ENCODE assay signal across 24 cellular contexts in the genomic region with DNA sequence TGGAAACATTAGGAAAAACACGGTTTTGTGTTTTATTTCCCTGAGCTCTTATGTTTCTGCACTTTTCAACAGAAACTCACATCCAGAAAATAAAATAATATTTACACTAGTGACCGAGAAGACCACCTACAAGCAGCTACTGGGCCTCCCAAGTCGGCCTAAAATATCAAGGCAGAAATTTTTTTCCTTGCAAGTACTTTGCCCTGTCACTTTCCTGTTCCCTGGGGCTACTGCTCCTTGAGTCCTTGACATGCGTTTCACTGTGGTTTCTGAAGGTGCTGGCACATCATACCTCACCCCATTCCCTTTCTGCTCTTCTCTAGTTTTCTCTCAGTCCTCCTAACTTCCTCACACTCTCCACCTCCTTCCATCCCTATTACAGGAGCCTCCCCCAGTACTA.
A peak's percentile ranks its signal among the peaks of the same experiment; 100 is the strongest.
DNase-seq lines count a peak whose midpoint lies in the region; ATAC-seq and TF ChIP-seq lines count a peak whose summit lies in the region.
"Had no signal": no experiment of that assay in that cellular context is flagged by ENCODE, and none has a peak within 500 bp of the region (broad histone marks: within the 10 kb centered on the region; RNA-seq: fewer than 3 reads in every experiment).

No MANE protein-coding gene starts in this region.

- no peak for TF ChIP-seq CTCF in Loucy (conservative IDR thresholded peaks at IDR 0.05; ENCODE audit: low read length)
- TF ChIP-seq CTCF in mesothelial cell of epicardium (IDR thresholded peaks at IDR 0.05; ENCODE audit: unreplicated experiment), result no peak

- H2AFZ ChIP-seq in Loucy (ENCODE audit: low read length) (peak overlapping the region; percentile 38; the same call in 1 of the 2 replicates), neuronal stem cell (ENCODE audit: low read length) (peak overlapping the region; percentile 76)
- H2AFZ ChIP-seq: GM23248 had no signal

- no peak overlapping the region for H2BK15ac ChIP-seq in neuronal stem cell (ENCODE audit: low read length)

- H2AK5ac ChIP-seq in neuronal stem cell (ENCODE audit: low read depth, low read length), result no peak overlapping the region

- no peaks in the 10 kb centered on the region for H4K20me1 ChIP-seq in Loucy (ENCODE audit: insufficient read depth, low read length, poor library complexity, severe bottlenecking)

- H3K18ac ChIP-seq in neuronal stem cell (ENCODE audit: low read length), result no peak overlapping the region

- no peak overlapping the region for H2BK120ac ChIP-seq in neuronal stem cell (ENCODE audit: low read depth, low read length)

- DNase-seq in SK-N-MC (ENCODE audit: low read depth, low spot score) (no peak), mesothelial cell of epicardium (ENCODE audit: low spot score in 2 of 2, unreplicated experiment in 2 of 2) (no peak), neuronal stem cell (ENCODE audit: low spot score) (no peak), NCI-H2196 (lab: John Stamatoyannopoulos, UW; ENCODE audit: unreplicated experiment) (no peak), posterior cingulate gyrus (no peak)
- DNase-seq: 8988T, ACHN, Calu3, DMS79 treated with DMSO at 0.1 percent for 48 hours, GM23248, H7, Kasumi-1, MG63, NCI-H2029, NCI-H446 treated with DMSO at 0.1 percent for 48 hours, NCI-H526, NCI-H82, SHP77, SK-N-SH had no signal

- H3K27ac ChIP-seq in SK-N-MC (no peak overlapping the region), neuronal stem cell (replicated peaks; ENCODE audit: low read length) (no peak overlapping the region)
- H3K27ac ChIP-seq: GM23248, RWPE1 had no signal

- H3K9ac ChIP-seq in Loucy (ENCODE audit: low read depth, low read length, poor library complexity, severe bottlenecking) (no peak overlapping the region), SK-N-MC (ENCODE audit: insufficient read length) (no peak overlapping the region), neuronal stem cell (ENCODE audit: low read depth, low read length, poor library complexity) (no peak overlapping the region)
- H3K9ac ChIP-seq: GM23248, SK-N-SH had no signal

- H3K9me3 Mint-ChIP-seq in mesothelial cell of epicardium, result no peaks in the 10 kb centered on the region

- no peak overlapping the region for H3K4ac ChIP-seq in neuronal stem cell (ENCODE audit: low read length)

- H3K27ac Mint-ChIP-seq in mesothelial cell of epicardium, result peak overlapping the region; percentile 35

- H3K36me3 ChIP-seq in Loucy (ENCODE audit: insufficient read depth, low read length) (no peaks in the 10 kb centered on the region), SK-N-MC (ENCODE audit: insufficient read depth, low read length) (no peaks in the 10 kb centered on the region), neuronal stem cell (replicated peaks in 1 of 2; ENCODE audit: control insufficient read depth in 2 of 2, insufficient read depth in 2 of 2, low read length in 2 of 2) (no peaks in the 10 kb centered on the region)
- H3K36me3 ChIP-seq: MG63 had no signal

- H3K27me3 ChIP-seq in Loucy (ENCODE audit: insufficient read depth, low read length, poor library complexity, severe bottlenecking) (no peaks in the 10 kb centered on the region), neuronal stem cell (ENCODE audit: control insufficient read depth in 3 of 3, insufficient read depth in 3 of 3, low read depth in 1 of 3, low read length in 3 of 3) (no peaks in the 10 kb centered on the region)
- H3K27me3 ChIP-seq: MG63 had no signal

- H3K14ac ChIP-seq in neuronal stem cell (ENCODE audit: low read length), result no peak overlapping the region

- H3K79me1 ChIP-seq in neuronal stem cell (ENCODE audit: low read depth, low read length), result no peaks in the 10 kb centered on the region

- no peak overlapping the region for H4K8ac ChIP-seq in neuronal stem cell (ENCODE audit: low read depth, low read length)

- H3K4me1 ChIP-seq in Loucy (ENCODE audit: insufficient read depth, low read length, poor library complexity, severe bottlenecking) (peaks cover 34% of the 10 kb centered on the region), neuronal stem cell (ENCODE audit: control insufficient read depth in 2 of 2, insufficient read depth in 1 of 2, low read depth in 1 of 2, low read length in 2 of 2) (peaks cover 4 to 44% of the 10 kb centered on the region in 2 donors)

- WGBS in neuronal stem cell (ENCODE audit: extremely low coverage in 2 of 2, insufficient read length in 2 of 2, insufficient replicate concordance in 1 of 2), 2 donors, result no CpG with 5 or more reads among the region's 4 CpGs

- no peak for ATAC-seq in GM18909 (IDR thresholded peaks at IDR 0.05; ENCODE audit: poor library complexity, unreplicated experiment)
- ATAC-seq: HepG2, K562 had no signal

- intact Hi-C loops in posterior cingulate gyrus (cut with DNase I), result no loop called here

- H3K9me3 ChIP-seq in Loucy (ENCODE audit: insufficient read depth, low read depth, low read length) (no peaks in the 10 kb centered on the region), SK-N-MC (ENCODE audit: low read depth, low read length) (no peaks in the 10 kb centered on the region), neuronal stem cell (replicated peaks in 1 of 2; ENCODE audit: control insufficient read depth in 2 of 2, insufficient read depth in 1 of 2, low read depth in 1 of 2, low read length in 2 of 2) (peaks cover 0 to 3% of the 10 kb centered on the region in 2 donors)
- H3K9me3 ChIP-seq: MG63, SK-N-SH had no signal

- H3K4me2 ChIP-seq in Loucy (ENCODE audit: low read depth, low read length, poor library complexity, severe bottlenecking) (no peak overlapping the region), neuronal stem cell (ENCODE audit: insufficient read depth, low read length, poor library complexity, severe bottlenecking) (no peak overlapping the region)
- H3K4me2 ChIP-seq: SK-N-SH had no signal

- H3K79me2 ChIP-seq in Loucy (ENCODE audit: insufficient read depth, low read length), result no peaks in the 10 kb centered on the region

- no peak overlapping the region for H4K91ac ChIP-seq in neuronal stem cell (ENCODE audit: low read depth, low read length, poor library complexity)

- H3K36me3 Mint-ChIP-seq in mesothelial cell of epicardium, result peaks cover 7% of the 10 kb centered on the region

- H3K4me3 ChIP-seq in Loucy (ENCODE audit: low read length, poor library complexity, severe bottlenecking), result no peak overlapping the region
- peak overlapping the region; percentile 49; the same call in 1 of the 2 replicates for H3K4me3 ChIP-seq in SK-N-MC
- H3K4me3 ChIP-seq in neuronal stem cell (ENCODE audit: low read length in 2 of 2), result no peak overlapping the region
- H3K4me3 ChIP-seq: GM23248, K562, MG63 had no signal

- H3K9me2 ChIP-seq in Loucy (replicated peaks; ENCODE audit: low read depth, low read length), result no peaks in the 10 kb centered on the region
- H3K9me2 ChIP-seq: SK-N-SH had no signal

- no peak overlapping the region for H2BK5ac ChIP-seq in neuronal stem cell (ENCODE audit: low read length)

- H3K4me1 Mint-ChIP-seq in mesothelial cell of epicardium, result peaks cover 49% of the 10 kb centered on the region

- no peak overlapping the region for H2BK12ac ChIP-seq in neuronal stem cell (ENCODE audit: low read length)

- no peak overlapping the region for H3K4me3 Mint-ChIP-seq in mesothelial cell of epicardium

- H3F3A ChIP-seq in Loucy (ENCODE audit: low read depth), result no peaks in the 10 kb centered on the region

- no peak overlapping the region for H3K23ac ChIP-seq in neuronal stem cell (ENCODE audit: low read depth, low read length, poor library complexity)

- no peaks in the 10 kb centered on the region for H3K27me3 Mint-ChIP-seq in mesothelial cell of epicardium (ENCODE audit: low read depth)
